19 cellular contexts compared by ENCODE assay signal in the genomic region with DNA sequence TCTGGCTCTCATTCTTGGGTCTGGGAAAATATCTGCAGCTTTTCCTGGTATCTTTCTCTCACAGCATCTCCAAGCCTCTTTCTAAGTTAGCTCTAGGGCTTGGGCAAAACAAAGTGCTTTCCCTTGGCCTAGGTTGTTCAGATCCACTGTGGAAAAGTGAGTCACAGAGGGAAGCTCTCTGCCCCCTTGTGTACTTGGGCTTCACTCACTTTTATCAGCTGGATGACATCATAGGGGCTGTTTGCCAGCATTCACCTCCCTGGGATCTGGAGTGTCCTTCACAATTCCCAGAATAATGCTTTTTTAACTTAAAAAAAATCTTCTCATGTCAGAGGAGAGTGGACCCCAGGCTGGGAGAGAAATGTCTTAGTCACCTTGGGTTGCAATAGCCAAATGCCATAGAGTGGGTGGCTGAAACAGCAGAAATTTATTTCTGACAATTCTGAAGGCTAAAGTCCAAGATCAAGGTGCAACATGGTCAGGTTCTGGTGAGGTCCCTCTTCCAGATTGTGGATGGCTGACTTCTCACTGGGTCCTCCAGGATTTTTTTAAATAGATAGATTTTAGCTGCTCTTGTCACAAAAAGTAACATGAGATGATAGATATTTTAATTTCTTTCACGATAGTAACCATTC.
DNase-seq lines count a peak whose midpoint lies in the region; FAIRE-seq and TF ChIP-seq lines count a peak whose summit lies in the region.
"Had no signal": no experiment of that assay in that cellular context is flagged by ENCODE, and none has a peak within 500 bp of the region (broad histone marks: within the 10 kb centered on the region; RNA-seq: fewer than 3 reads in every experiment).

No MANE protein-coding gene starts in this region.

- no peak overlapping the region for H2BK5ac ChIP-seq in mesenchymal stem cell (ENCODE audit: low read depth, low read length, poor library complexity, severe bottlenecking)

- H3K18ac ChIP-seq in mesenchymal stem cell (ENCODE audit: low read depth in 1 of 2, low read length in 2 of 2) = no peak overlapping the region

- no peak overlapping the region for H3K23ac ChIP-seq in mesenchymal stem cell (ENCODE audit: low read length in 2 of 2)

- H3K4me3 ChIP-seq in bronchial epithelial cell (ENCODE audit: low read depth, low read length) (no peak overlapping the region), mesenchymal stem cell (ENCODE audit: insufficient read depth in 1 of 2, low read depth in 1 of 2, low read length in 2 of 2) (no peak overlapping the region)
- H3K4me3 ChIP-seq: lower lobe of right lung, SK-N-MC had no signal

- no peak overlapping the region for H3K9ac ChIP-seq in mesenchymal stem cell (ENCODE audit: low read length)

- no peak overlapping the region for H2BK12ac ChIP-seq in mesenchymal stem cell (ENCODE audit: low read length in 2 of 2)

- no peak overlapping the region for H2BK15ac ChIP-seq in mesenchymal stem cell (ENCODE audit: low read depth, poor library complexity, severe bottlenecking)

- no peak overlapping the region for H2AK5ac ChIP-seq in mesenchymal stem cell (ENCODE audit: low read length, severe bottlenecking)

- FAIRE-seq in bronchial epithelial cell (lab: Jason Lieb, UNC) = no peak

- no peak overlapping the region for H2AFZ ChIP-seq in mesenchymal stem cell (ENCODE audit: low read depth, low read length)

- no peaks in the 10 kb centered on the region for H3K9me3 ChIP-seq in mesenchymal stem cell (ENCODE audit: control insufficient read depth, low read length)
- H3K9me3 ChIP-seq: lower lobe of right lung had no signal

- H3K14ac ChIP-seq in mesenchymal stem cell (ENCODE audit: low read length in 2 of 2) = no peak overlapping the region

- no peak for TF ChIP-seq CTCF in bronchial epithelial cell (IDR thresholded peaks at IDR 0.05; ENCODE audit: insufficient read depth, low read length, severe bottlenecking)

- H3K4me2 ChIP-seq in mesenchymal stem cell (ENCODE audit: low read length, poor library complexity, severe bottlenecking) = no peak overlapping the region

- H3K36me3 ChIP-seq in bronchial epithelial cell (ENCODE audit: control insufficient read depth, insufficient read depth, low read length) (no peaks in the 10 kb centered on the region), mesenchymal stem cell (ENCODE audit: control insufficient read depth in 1 of 2, insufficient read depth in 2 of 2, low read depth in 1 of 2, low read length in 2 of 2) (no peaks in the 10 kb centered on the region)
- H3K36me3 ChIP-seq: lower lobe of right lung had no signal

- H3K27me3 ChIP-seq in bronchial epithelial cell (ENCODE audit: control insufficient read depth, insufficient read depth, low read length) = no peaks in the 10 kb centered on the region
- no peaks in the 10 kb centered on the region for H3K27me3 ChIP-seq in mesenchymal stem cell (ENCODE audit: control insufficient read depth in 1 of 2, insufficient read depth in 1 of 2, low read length in 2 of 2)

- no peak overlapping the region for H4K91ac ChIP-seq in mesenchymal stem cell (ENCODE audit: low read length)

- H3K79me1 ChIP-seq in mesenchymal stem cell (replicated peaks; ENCODE audit: low read length, poor library complexity, severe bottlenecking) = no peaks in the 10 kb centered on the region

- WGBS in mesenchymal stem cell = no CpG with 5 or more reads among the region's 1 CpG

- H3K4me1 ChIP-seq in mesenchymal stem cell (ENCODE audit: control insufficient read depth, insufficient read depth, low read depth, low read length) = no peaks in the 10 kb centered on the region
- H3K4me1 ChIP-seq: lower lobe of right lung had no signal

- no peak overlapping the region for H2BK120ac ChIP-seq in mesenchymal stem cell (ENCODE audit: low read depth, low read length)

- no peak overlapping the region for H3K4ac ChIP-seq in mesenchymal stem cell (ENCODE audit: low read depth in 1 of 2, low read length in 2 of 2)

- no peak overlapping the region for H3K27ac ChIP-seq in mesenchymal stem cell (ENCODE audit: low read length, poor library complexity, severe bottlenecking)
- H3K27ac ChIP-seq: lower lobe of right lung, SK-N-MC had no signal

- DNase-seq in DMS53 treated with DMSO at 0.1 percent for 48 hours (lab: John Stamatoyannopoulos, UW; ENCODE audit: unreplicated experiment) (peak; percentile 5), M059J (ENCODE audit: low read depth) (peak; percentile 3), bronchial epithelial cell (ENCODE audit: low read depth) (peak; percentile 54), mesenchymal stem cell (peak; percentile 16), SHP77 treated with DMSO at 0.1 percent for 48 hours (lab: John Stamatoyannopoulos, UW) (no peak), NCI-H2196 treated with DMSO at 0.1 percent for 48 hours (lab: John Stamatoyannopoulos, UW; ENCODE audit: unreplicated experiment) (no peak), H4 (ENCODE audit: low spot score) (no peak)
- DNase-seq: activated CD4-positive, alpha-beta T cell treated with anti-CD3 and anti-CD28 coated beads for 36 hours; activated naive CD4-positive, alpha-beta T cell treated with anti-CD3 and anti-CD28 coated beads for 36 hours; activated T-cell treated with anti-CD3 and anti-CD28 coated beads, Interleukin-2, amount 50 U/mL, for 72 hours; anterior cingulate cortex; GF-D8; immature natural killer cell; lower lobe of right lung; NCI-H187; stimulated activated CD4-positive, alpha-beta T cell treated with anti-CD3 and anti-CD28 coated beads, Interleukin-2, amount 100 ng/mL, for 48 hours; stimulated activated naive CD4-positive, alpha-beta T cell treated with Interleukin-2 at 50 U/mL for 16 hours; T-helper 17 cell had no signal

- no peak overlapping the region for H4K8ac ChIP-seq in mesenchymal stem cell (ENCODE audit: low read length)

Comparison
In these comparisons a context has a peak if more than half of its experiments do, and no peak if none do; other contexts are left out.
1. DNase-seq: peak in DMS53 treated with DMSO at 0.1 percent for 48 hours (single experiment), M059J (single experiment), bronchial epithelial cell (single experiment) and mesenchymal stem cell (single experiment); none in SHP77 treated with DMSO at 0.1 percent for 48 hours (single experiment), NCI-H2196 treated with DMSO at 0.1 percent for 48 hours (single experiment) and H4 (single experiment).